In genomic region chr1:222716393-222716792, GRCh38 we compare ENCODE assay signal across 29 cellular contexts. TPM values are rescaled to one million over a fixed set of nuclear protein-coding genes. Genes with fewer than 3 reads are reported as not detected.
"Had no signal": no experiment of that assay in that cellular context is flagged by ENCODE, and none has a peak within 500 bp of the region (broad histone marks: within the 10 kb centered on the region; RNA-seq: fewer than 3 reads in every experiment).

No MANE protein-coding gene starts in this region.

- H3K9me3 Mint-ChIP-seq: activated naive CD4-positive, alpha-beta T cell treated with anti-CD3 and anti-CD28 coated beads, Interleukin-2, amount 10 ng/mL, durations not matched to agents 7 days and 5 days; activated naive CD8-positive, alpha-beta T cell treated with anti-CD3 and anti-CD28 coated beads, Interleukin-2, amount 50 U/mL, for 24 hours; endodermal cell; stimulated activated memory B cell treated with anti-CD40 and anti-IgM and Interleukin-4, amounts not matched to agents 10 μg/mL and 1 μg/mL and 100 μg/mL, for 72 hours; WTC11 had no signal

- H3K27me3 ChIP-seq: tibial nerve had no signal

- H3K9me3 ChIP-seq: tibial nerve had no signal

- H3K4me3 ChIP-seq: skin epidermis, tibial nerve had no signal

- H3K27ac ChIP-seq: skin epidermis, tibial nerve had no signal

- H3K27ac Mint-ChIP-seq: activated CD8-positive, alpha-beta memory T cell treated with anti-CD3 and anti-CD28 coated beads, Interleukin-2, amount 10 ng/mL, durations not matched to agents 7 days and 5 days; activated CD8-positive, alpha-beta T cell treated with anti-CD3 and anti-CD28 coated beads, Interleukin-2, amount 10 ng/mL, durations not matched to agents 7 days and 5 days; activated naive CD4-positive, alpha-beta T cell treated with anti-CD3 and anti-CD28 coated beads, Interleukin-2, amount 10 ng/mL, durations not matched to agents 7 days and 5 days; activated naive CD8-positive, alpha-beta T cell treated with anti-CD3 and anti-CD28 coated beads, Interleukin-2, amount 50 U/mL, for 24 hours; endodermal cell; stimulated activated memory B cell treated with anti-CD40 and anti-IgM and Interleukin-4, amounts not matched to agents 10 μg/mL and 1 μg/mL and 100 μg/mL, for 72 hours; WTC11 had no signal

- DNase-seq: activated CD4-positive, alpha-beta T cell treated with anti-CD3 and anti-CD28 coated beads for 1 hour; activated CD4-positive, alpha-beta T cell treated with anti-CD3 and anti-CD28 coated beads, Interleukin-2, amount 50 U/mL, for 1 hour; activated CD8-positive, alpha-beta memory T cell treated with anti-CD3 and anti-CD28 coated beads, Interleukin-2, amount 10 ng/mL, durations not matched to agents 7 days and 5 days; activated CD8-positive, alpha-beta T cell treated with anti-CD3 and anti-CD28 coated beads, Interleukin-2, amount 10 ng/mL, durations not matched to agents 7 days and 5 days; activated effector memory CD4-positive, alpha-beta T cell treated with Interleukin-2 at 50 U/mL for 16 hours; activated naive CD4-positive, alpha-beta T cell treated with anti-CD3 and anti-CD28 coated beads, Interleukin-2, amount 10 ng/mL, durations not matched to agents 7 days and 5 days; activated naive CD8-positive, alpha-beta T cell treated with anti-CD3 and anti-CD28 coated beads, Interleukin-2, amount 50 U/mL, for 24 hours; amygdala; central memory CD4-positive, alpha-beta T cell; endodermal cell; foreskin fibroblast; head of caudate nucleus; hippocampal formation; immature natural killer cell; kidney; midbrain; naive thymus-derived CD4-positive, alpha-beta T cell; stimulated activated CD4-positive, alpha-beta T cell treated with anti-CD3 and anti-CD28 coated beads, Interleukin-4, amount 100 ng/mL, for 24 hours; T-helper 2 cell had no signal

- H3K4me3 Mint-ChIP-seq: activated CD8-positive, alpha-beta memory T cell treated with anti-CD3 and anti-CD28 coated beads, Interleukin-2, amount 10 ng/mL, durations not matched to agents 7 days and 5 days; activated CD8-positive, alpha-beta T cell treated with anti-CD3 and anti-CD28 coated beads, Interleukin-2, amount 10 ng/mL, durations not matched to agents 7 days and 5 days; activated naive CD4-positive, alpha-beta T cell treated with anti-CD3 and anti-CD28 coated beads, Interleukin-2, amount 10 ng/mL, durations not matched to agents 7 days and 5 days; activated naive CD8-positive, alpha-beta T cell treated with anti-CD3 and anti-CD28 coated beads, Interleukin-2, amount 50 U/mL, for 24 hours; endodermal cell; immature natural killer cell; stimulated activated memory B cell treated with anti-CD40 and anti-IgM and Interleukin-4, amounts not matched to agents 10 μg/mL and 1 μg/mL and 100 μg/mL, for 72 hours; WTC11 had no signal

- H3K4me1 Mint-ChIP-seq: endodermal cell, WTC11 had no signal

- H3K27me3 Mint-ChIP-seq: activated CD8-positive, alpha-beta memory T cell treated with anti-CD3 and anti-CD28 coated beads, Interleukin-2, amount 10 ng/mL, durations not matched to agents 7 days and 5 days; activated naive CD4-positive, alpha-beta T cell treated with anti-CD3 and anti-CD28 coated beads, Interleukin-2, amount 10 ng/mL, durations not matched to agents 7 days and 5 days; activated naive CD8-positive, alpha-beta T cell treated with anti-CD3 and anti-CD28 coated beads, Interleukin-2, amount 50 U/mL, for 24 hours; stimulated activated memory B cell treated with anti-CD40 and anti-IgM and Interleukin-4, amounts not matched to agents 10 μg/mL and 1 μg/mL and 100 μg/mL, for 72 hours had no signal

- ATAC-seq: activated CD8-positive, alpha-beta memory T cell treated with anti-CD3 and anti-CD28 coated beads, Interleukin-2, amount 10 ng/mL, durations not matched to agents 7 days and 5 days; activated CD8-positive, alpha-beta T cell treated with anti-CD3 and anti-CD28 coated beads, Interleukin-2, amount 10 ng/mL, durations not matched to agents 7 days and 5 days; activated naive CD8-positive, alpha-beta T cell treated with anti-CD3 and anti-CD28 coated beads, Interleukin-2, amount 50 U/mL, for 24 hours; esophagus mucosa; naive thymus-derived CD4-positive, alpha-beta T cell; sciatic nerve; stimulated activated memory B cell treated with anti-CD40 and anti-IgM and Interleukin-4, amounts not matched to agents 10 μg/mL and 1 μg/mL and 100 μg/mL, for 72 hours; WTC11 had no signal

RNA-seq across cellular contexts. Expression of gene FAM177B, which starts 20.6 kb away (rescaled TPM):
- total RNA-seq: activated CD8-positive, alpha-beta T cell treated with anti-CD3 and anti-CD28 coated beads, Interleukin-2, amount 10 ng/mL, durations not matched to agents 7 days and 5 days; endodermal cell; lower leg skin; naive thymus-derived CD4-positive, alpha-beta T cell; osteoblast; posterior vena cava; sciatic nerve; temporal lobe; WTC11 had no signal
- polyA plus RNA-seq: immature natural killer cell; naive thymus-derived CD4-positive, alpha-beta T cell had no signal
